In genomic region chr6:23413327-23414203, GRCh38 we compare ENCODE assay signal across 17 cellular contexts.
DNase-seq lines count a peak whose midpoint lies in the region; ATAC-seq and TF ChIP-seq lines count a peak whose summit lies in the region.
"Had no signal": no experiment of that assay in that cellular context is flagged by ENCODE, and none has a peak within 500 bp of the region (broad histone marks: within the 10 kb centered on the region; RNA-seq: fewer than 3 reads in every experiment).

No MANE protein-coding gene starts in this region.

- no peaks in the 10 kb centered on the region for H3K79me2 ChIP-seq in hepatocyte

- no peaks in the 10 kb centered on the region for H3K27me3 Mint-ChIP-seq in brain
- H3K27me3 Mint-ChIP-seq: CD4-positive, alpha-beta memory T cell had no signal

- no peak overlapping the region for H3K4me2 ChIP-seq in hepatocyte

- H3K36me3 ChIP-seq in cardiac muscle cell: no peaks in the 10 kb centered on the region
- no peaks in the 10 kb centered on the region for H3K36me3 ChIP-seq in hepatocyte (replicated peaks; ENCODE audit: insufficient read depth, low read depth)
- no peaks in the 10 kb centered on the region for H3K36me3 ChIP-seq in thyroid gland

- peaks cover 5 to 19% (median 11%) of the 10 kb centered on the region in 5 experiments for H3K9me3 Mint-ChIP-seq in brain

- peaks cover 6% of the 10 kb centered on the region for H3K36me3 Mint-ChIP-seq in brain
- H3K36me3 Mint-ChIP-seq: CD4-positive, alpha-beta memory T cell; natural killer cell had no signal

- intact Hi-C loops in Right ventricle myocardium superior (cut with DNase I): no loop called here
- intact Hi-C loops in thyroid gland (cut with DNase I): no loop called here

- H3K27ac ChIP-seq in cardiac muscle cell (peak overlapping the region; percentile 32), hepatocyte (peak overlapping the region; percentile 0), thyroid gland (no peak overlapping the region)

- H3K4me3 ChIP-seq in cardiac muscle cell (no peak overlapping the region), hepatocyte (no peak overlapping the region), thyroid gland (replicated peaks in 1 of 3) (no peak overlapping the region)

- ATAC-seq in Right ventricle myocardium superior (ENCODE audit: poor library complexity): no peak
- no peak for ATAC-seq in GM19324 (IDR thresholded peaks at IDR 0.05; ENCODE audit: low FRiP score, unreplicated experiment)
- no peak for ATAC-seq in HG02759 (IDR thresholded peaks at IDR 0.05; ENCODE audit: unreplicated experiment)
- ATAC-seq: HCT116, natural killer cell had no signal

- H3K4me1 ChIP-seq in cardiac muscle cell (ENCODE audit: low read depth) (peaks cover 10% of the 10 kb centered on the region), hepatocyte (ENCODE audit: insufficient read depth) (peaks cover 4% of the 10 kb centered on the region), thyroid gland (peaks cover 0 to 3% of the 10 kb centered on the region in 2 donors)

- peak overlapping the region; percentile 71 to 86 (median 80) for H3K27ac Mint-ChIP-seq in brain
- H3K27ac Mint-ChIP-seq: CD4-positive, alpha-beta memory T cell; natural killer cell had no signal

- no peak overlapping the region for H2AFZ ChIP-seq in hepatocyte

- H3K4me3 Mint-ChIP-seq in brain: peak overlapping the region in 1 of 5 experiments; percentile 13
- H3K4me3 Mint-ChIP-seq: CD4-positive, alpha-beta memory T cell; natural killer cell had no signal

- no peaks in the 10 kb centered on the region for H3K9me2 ChIP-seq in hepatocyte (replicated peaks; ENCODE audit: insufficient read depth)

- WGBS in hepatocyte (ENCODE audit: low lambda C conversion rate, missing lambda C conversion rate): 51% methylated on average over 4 of the region's 4 CpGs
- 55 to 57% methylated on average over 4 of the region's 4 CpGs for WGBS in thyroid gland, 2 donors

- H4K20me1 ChIP-seq in hepatocyte (ENCODE audit: insufficient read depth, poor library complexity, severe bottlenecking): no peaks in the 10 kb centered on the region

- H3K27me3 ChIP-seq in cardiac muscle cell (no peaks in the 10 kb centered on the region), hepatocyte (no peaks in the 10 kb centered on the region), thyroid gland (no peaks in the 10 kb centered on the region)

- TF ChIP-seq POLR2A in thyroid gland (IDR thresholded peaks at IDR 0.05): no peak

- TF ChIP-seq CTCF in cardiac muscle cell (IDR thresholded peaks at IDR 0.05; ENCODE audit: low read depth, low read length) (no peak), brain (conservative IDR thresholded peaks at IDR 0.05) (no peak), hepatocyte (IDR thresholded peaks at IDR 0.05; ENCODE audit: poor library complexity) (no peak), thyroid gland (IDR thresholded peaks at IDR 0.05) (no peak)

- H3K4me1 Mint-ChIP-seq in brain: peaks cover 30% of the 10 kb centered on the region
- H3K4me1 Mint-ChIP-seq: CD4-positive, alpha-beta memory T cell; natural killer cell had no signal

- no peaks in the 10 kb centered on the region for H3K9me3 ChIP-seq in cardiac muscle cell (ENCODE audit: low read depth)
- no peaks in the 10 kb centered on the region for H3K9me3 ChIP-seq in hepatocyte (ENCODE audit: low read depth)
- H3K9me3 ChIP-seq in thyroid gland: no peaks in the 10 kb centered on the region

- peak in 1 of 2 donors; percentile 19 for DNase-seq in cardiac muscle cell (ENCODE audit: low read depth in 1 of 2, low spot score in 1 of 2)
- no peak for DNase-seq in Right ventricle myocardium superior
- DNase-seq in hepatocyte (ENCODE audit: low spot score): no peak
- no peak for DNase-seq in thyroid gland
- DNase-seq in iPS-NIHi7 (ENCODE audit: extremely low spot score): no peak
- DNase-seq: activated CD4-positive, CD25-positive, alpha-beta regulatory T cell treated with anti-CD3 and anti-CD28 coated beads, Interleukin-2, amount 50 U/mL, for 72 hours; CD4-positive, alpha-beta memory T cell; cerebellar nuclear complex; DMS79; natural killer cell; NCI-H2029 treated with DMSO at 0.1 percent for 48 hours; NCI-H510A treated with DMSO at 0.1 percent for 48 hours; stimulated activated naive CD4-positive, alpha-beta T cell had no signal

Comparison
In these comparisons a context has a peak if more than half of its experiments do, and no peak if none do; other contexts are left out.
1. H3K27ac ChIP-seq: peak in cardiac muscle cell (single experiment) and hepatocyte (single experiment); none in thyroid gland (0 of 3).